Comparison of ENCODE assay signal across 1 cellular context in the genomic region with DNA sequence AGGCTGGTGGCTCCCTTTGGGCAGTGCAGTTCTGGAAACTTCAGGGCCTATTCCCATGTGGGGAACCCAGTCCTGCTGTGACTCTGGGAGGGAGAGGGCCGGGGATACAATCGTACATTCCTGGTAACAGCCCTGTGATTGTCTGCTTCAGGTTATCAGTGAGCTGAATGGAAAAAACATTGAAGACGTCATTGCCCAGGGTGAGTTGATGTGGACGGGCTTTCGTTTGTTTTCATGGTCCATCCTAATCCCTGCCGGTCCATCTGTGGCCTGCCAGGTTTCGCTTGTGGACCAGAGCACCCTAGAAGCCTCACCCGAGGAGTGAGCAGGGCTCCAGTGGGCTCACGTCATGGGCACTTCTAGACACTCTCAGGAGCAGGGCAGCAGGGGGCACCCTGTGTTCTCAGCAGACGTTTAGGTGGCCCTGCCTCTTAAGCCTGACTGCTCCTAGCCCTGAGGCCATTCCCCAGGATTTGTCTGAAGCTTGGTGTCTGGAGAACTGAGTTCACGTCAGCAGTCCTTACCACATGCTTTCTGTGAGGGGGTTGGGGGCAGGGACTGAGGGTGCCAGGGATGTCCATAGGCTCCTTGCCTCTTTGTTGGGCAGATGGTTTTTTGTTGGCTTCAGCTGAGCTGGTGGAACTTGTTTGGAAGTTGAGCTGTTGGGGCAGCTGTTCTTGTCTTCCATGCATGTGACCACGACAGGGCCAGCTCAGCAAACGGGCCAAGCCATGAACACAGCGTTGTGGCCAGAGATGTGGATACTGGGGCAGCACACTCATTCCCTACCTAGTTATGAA.
TF ChIP-seq lines count a peak whose summit lies in the region.

No MANE protein-coding gene starts in this region.

TF ChIP-seq in A549, 52 proteins besides CTCF, POLR2A, EP300 and RAD21 (continued from another document):
- TF ChIP-seq, protein P1, sequence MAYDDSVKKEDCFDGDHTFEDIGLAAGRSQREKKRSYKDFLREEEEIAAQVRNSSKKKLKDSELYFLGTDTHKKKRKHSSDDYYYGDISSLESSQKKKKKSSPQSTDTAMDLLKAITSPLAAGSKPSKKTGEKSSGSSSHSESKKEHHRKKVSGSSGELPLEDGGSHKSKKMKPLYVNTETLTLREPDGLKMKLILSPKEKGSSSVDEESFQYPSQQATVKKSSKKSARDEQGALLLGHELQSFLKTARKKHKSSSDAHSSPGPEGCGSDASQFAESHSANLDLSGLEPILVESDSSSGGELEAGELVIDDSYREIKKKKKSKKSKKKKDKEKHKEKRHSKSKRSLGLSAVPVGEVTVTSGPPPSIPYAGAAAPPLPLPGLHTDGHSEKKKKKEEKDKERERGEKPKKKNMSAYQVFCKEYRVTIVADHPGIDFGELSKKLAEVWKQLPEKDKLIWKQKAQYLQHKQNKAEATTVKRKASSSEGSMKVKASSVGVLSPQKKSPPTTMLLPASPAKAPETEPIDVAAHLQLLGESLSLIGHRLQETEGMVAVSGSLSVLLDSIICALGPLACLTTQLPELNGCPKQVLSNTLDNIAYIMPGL (CRISPR knock-in tag; IDR thresholded peaks at IDR 0.05; ENCODE audit: borderline replicate concordance): no peak
- TF ChIP-seq, protein P2, sequence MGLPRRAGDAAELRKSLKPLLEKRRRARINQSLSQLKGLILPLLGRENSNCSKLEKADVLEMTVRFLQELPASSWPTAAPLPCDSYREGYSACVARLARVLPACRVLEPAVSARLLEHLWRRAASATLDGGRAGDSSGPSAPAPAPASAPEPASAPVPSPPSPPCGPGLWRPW (IDR thresholded peaks at IDR 0.05): no peak
- TF ChIP-seq, protein P3, sequence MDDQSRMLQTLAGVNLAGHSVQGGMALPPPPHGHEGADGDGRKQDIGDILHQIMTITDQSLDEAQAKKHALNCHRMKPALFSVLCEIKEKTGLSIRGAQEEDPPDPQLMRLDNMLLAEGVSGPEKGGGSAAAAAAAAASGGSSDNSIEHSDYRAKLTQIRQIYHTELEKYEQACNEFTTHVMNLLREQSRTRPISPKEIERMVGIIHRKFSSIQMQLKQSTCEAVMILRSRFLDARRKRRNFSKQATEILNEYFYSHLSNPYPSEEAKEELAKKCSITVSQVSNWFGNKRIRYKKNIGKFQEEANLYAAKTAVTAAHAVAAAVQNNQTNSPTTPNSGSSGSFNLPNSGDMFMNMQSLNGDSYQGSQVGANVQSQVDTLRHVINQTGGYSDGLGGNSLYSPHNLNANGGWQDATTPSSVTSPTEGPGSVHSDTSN (IDR thresholded peaks at IDR 0.05): no peak
- no peak for TF ChIP-seq CHD4 (IDR thresholded peaks at IDR 0.05; ENCODE audit: borderline replicate concordance)
- TF ChIP-seq, protein P4, sequence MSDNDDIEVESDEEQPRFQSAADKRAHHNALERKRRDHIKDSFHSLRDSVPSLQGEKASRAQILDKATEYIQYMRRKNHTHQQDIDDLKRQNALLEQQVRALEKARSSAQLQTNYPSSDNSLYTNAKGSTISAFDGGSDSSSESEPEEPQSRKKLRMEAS (IDR thresholded peaks at IDR 0.05): no peak
